2 cellular contexts compared by ENCODE assay signal in the genomic region with DNA sequence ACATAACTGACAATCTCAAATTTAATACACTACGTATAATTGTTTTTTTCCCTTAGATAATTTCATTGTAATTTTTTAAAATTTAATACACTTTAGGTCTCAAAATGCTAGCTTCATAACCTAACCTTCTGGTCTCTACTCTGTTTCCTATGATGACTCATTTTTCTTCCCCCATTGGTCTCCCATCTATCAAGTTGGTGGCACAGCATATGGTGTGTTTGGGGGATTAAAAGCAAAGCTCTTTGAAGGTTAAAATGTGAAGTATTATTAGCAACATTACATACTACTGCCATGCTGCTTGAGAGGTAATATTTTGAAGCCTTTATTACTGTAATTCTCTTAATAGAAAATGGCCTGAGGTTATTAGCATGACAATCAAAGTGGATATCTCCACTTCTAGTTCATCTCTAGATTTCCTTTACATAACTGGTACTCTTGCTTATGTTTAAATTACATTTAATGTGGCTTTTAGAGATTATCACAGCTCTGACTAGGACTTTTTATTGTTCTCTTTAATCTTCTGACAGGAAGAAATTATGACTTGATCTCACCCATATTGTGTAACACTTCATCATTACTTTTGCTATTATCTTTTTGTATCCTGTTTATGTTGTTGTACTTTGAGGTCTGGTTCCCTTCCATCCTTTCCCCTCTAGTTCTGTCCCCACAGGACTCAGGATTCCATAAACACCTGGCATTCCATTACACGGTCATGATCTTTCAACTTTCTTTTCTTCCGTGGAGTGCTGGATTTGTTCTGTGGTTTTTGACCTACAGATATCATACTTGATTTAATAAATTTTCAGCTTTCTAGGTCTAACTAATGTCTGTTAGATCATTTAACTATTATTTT.
TF ChIP-seq lines count a peak whose summit lies in the region.

No MANE protein-coding gene starts in this region.

TF ChIP-seq in GM23338, 12 proteins besides CTCF, POLR2A, EP300 and RAD21:
- TF ChIP-seq, protein P1, sequence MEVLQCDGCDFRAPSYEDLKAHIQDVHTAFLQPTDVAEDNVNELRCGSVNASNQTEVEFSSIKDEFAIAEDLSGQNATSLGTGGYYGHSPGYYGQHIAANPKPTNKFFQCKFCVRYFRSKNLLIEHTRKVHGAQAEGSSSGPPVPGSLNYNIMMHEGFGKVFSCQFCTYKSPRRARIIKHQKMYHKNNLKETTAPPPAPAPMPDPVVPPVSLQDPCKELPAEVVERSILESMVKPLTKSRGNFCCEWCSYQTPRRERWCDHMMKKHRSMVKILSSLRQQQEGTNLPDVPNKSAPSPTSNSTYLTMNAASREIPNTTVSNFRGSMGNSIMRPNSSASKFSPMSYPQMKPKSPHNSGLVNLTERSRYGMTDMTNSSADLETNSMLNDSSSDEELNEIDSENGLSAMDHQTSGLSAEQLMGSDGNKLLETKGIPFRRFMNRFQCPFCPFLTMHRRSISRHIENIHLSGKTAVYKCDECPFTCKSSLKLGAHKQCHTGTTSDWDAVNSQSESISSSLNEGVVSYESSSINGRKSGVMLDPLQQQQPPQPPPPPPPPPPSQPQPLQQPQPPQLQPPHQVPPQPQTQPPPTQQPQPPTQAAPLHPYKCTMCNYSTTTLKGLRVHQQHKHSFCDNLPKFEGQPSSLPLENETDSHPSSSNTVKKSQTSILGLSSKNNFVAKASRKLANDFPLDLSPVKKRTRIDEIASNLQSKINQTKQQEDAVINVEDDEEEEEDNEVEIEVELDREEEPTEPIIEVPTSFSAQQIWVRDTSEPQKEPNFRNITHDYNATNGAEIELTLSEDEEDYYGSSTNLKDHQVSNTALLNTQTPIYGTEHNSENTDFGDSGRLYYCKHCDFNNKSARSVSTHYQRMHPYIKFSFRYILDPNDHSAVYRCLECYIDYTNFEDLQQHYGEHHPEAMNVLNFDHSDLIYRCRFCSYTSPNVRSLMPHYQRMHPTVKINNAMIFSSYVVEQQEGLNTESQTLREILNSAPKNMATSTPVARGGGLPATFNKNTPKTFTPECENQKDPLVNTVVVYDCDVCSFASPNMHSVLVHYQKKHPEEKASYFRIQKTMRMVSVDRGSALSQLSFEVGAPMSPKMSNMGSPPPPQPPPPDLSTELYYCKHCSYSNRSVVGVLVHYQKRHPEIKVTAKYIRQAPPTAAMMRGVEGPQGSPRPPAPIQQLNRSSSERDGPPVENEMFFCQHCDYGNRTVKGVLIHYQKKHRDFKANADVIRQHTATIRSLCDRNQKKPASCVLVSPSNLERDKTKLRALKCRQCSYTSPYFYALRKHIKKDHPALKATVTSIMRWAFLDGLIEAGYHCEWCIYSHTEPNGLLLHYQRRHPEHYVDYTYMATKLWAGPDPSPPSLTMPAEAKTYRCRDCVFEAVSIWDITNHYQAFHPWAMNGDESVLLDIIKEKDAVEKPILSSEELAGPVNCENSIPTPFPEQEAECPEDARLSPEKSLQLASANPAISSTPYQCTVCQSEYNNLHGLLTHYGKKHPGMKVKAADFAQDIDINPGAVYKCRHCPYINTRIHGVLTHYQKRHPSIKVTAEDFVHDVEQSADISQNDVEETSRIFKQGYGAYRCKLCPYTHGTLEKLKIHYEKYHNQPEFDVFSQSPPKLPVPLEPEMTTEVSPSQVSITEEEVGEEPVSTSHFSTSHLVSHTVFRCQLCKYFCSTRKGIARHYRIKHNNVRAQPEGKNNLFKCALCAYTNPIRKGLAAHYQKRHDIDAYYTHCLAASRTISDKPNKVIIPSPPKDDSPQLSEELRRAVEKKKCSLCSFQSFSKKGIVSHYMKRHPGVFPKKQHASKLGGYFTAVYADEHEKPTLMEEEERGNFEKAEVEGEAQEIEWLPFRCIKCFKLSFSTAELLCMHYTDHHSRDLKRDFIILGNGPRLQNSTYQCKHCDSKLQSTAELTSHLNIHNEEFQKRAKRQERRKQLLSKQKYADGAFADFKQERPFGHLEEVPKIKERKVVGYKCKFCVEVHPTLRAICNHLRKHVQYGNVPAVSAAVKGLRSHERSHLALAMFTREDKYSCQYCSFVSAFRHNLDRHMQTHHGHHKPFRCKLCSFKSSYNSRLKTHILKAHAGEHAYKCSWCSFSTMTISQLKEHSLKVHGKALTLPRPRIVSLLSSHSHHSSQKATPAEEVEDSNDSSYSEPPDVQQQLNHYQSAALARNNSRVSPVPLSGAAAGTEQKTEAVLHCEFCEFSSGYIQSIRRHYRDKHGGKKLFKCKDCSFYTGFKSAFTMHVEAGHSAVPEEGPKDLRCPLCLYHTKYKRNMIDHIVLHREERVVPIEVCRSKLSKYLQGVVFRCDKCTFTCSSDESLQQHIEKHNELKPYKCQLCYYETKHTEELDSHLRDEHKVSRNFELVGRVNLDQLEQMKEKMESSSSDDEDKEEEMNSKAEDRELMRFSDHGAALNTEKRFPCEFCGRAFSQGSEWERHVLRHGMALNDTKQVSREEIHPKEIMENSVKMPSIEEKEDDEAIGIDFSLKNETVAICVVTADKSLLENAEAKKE (CRISPR knock-in tag; IDR thresholded peaks at IDR 0.05): no peak
- TF ChIP-seq ZNF331 (CRISPR knock-in tag; IDR thresholded peaks at IDR 0.05; ENCODE audit: low read depth) (no peak), STAT1 (IDR thresholded peaks at IDR 0.05; ENCODE audit: unreplicated experiment) (no peak)

TF ChIP-seq in neural cell, 6 proteins besides CTCF, POLR2A, EP300 and RAD21 (continued from another document):
- TF ChIP-seq, protein P2, sequence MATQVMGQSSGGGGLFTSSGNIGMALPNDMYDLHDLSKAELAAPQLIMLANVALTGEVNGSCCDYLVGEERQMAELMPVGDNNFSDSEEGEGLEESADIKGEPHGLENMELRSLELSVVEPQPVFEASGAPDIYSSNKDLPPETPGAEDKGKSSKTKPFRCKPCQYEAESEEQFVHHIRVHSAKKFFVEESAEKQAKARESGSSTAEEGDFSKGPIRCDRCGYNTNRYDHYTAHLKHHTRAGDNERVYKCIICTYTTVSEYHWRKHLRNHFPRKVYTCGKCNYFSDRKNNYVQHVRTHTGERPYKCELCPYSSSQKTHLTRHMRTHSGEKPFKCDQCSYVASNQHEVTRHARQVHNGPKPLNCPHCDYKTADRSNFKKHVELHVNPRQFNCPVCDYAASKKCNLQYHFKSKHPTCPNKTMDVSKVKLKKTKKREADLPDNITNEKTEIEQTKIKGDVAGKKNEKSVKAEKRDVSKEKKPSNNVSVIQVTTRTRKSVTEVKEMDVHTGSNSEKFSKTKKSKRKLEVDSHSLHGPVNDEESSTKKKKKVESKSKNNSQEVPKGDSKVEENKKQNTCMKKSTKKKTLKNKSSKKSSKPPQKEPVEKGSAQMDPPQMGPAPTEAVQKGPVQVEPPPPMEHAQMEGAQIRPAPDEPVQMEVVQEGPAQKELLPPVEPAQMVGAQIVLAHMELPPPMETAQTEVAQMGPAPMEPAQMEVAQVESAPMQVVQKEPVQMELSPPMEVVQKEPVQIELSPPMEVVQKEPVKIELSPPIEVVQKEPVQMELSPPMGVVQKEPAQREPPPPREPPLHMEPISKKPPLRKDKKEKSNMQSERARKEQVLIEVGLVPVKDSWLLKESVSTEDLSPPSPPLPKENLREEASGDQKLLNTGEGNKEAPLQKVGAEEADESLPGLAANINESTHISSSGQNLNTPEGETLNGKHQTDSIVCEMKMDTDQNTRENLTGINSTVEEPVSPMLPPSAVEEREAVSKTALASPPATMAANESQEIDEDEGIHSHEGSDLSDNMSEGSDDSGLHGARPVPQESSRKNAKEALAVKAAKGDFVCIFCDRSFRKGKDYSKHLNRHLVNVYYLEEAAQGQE (IDR thresholded peaks at IDR 0.05; ENCODE audit: borderline replicate concordance): no peak
- no peak for TF ChIP-seq TAF1 (IDR thresholded peaks at IDR 0.05; ENCODE audit: low read depth)
- TF ChIP-seq SMC3 (conservative IDR thresholded peaks at IDR 0.05; ENCODE audit: poor library complexity): no peak
- no peak for TF ChIP-seq MXI1 (conservative IDR thresholded peaks at IDR 0.05; ENCODE audit: poor library complexity, severe bottlenecking)
- no peak for TF ChIP-seq POLR2AphosphoS5 (IDR thresholded peaks at IDR 0.05)
